Comparison of ENCODE assay signal across 19 cellular contexts in the genomic region with DNA sequence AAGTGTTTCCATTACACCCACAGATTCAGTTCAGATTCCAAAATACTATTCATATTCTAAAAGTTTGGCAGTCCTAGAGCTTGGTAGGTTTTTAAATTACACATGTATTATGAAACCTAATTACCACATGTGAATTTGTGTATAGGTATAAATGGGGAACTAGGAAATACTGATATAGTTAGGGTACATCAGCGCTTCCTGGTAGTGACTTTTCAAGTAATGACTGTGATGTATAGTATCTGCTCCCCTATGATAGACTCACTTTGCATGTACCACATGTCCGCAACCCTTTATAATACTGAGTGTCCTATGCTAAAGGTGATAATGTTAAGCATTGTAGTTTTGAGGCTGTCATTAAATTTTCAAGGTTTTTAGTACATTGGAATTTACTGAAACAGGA.
DNase-seq lines count a peak whose midpoint lies in the region; ATAC-seq lines count a peak whose summit lies in the region.
"Had no signal": no experiment of that assay in that cellular context is flagged by ENCODE, and none has a peak within 500 bp of the region (broad histone marks: within the 10 kb centered on the region; RNA-seq: fewer than 3 reads in every experiment).

No MANE protein-coding gene starts in this region.

- DNase-seq in AML-193 (lab: John Stamatoyannopoulos, UW) (peak; percentile 32), GF-D8 (lab: John Stamatoyannopoulos, UW) (no peak)
- DNase-seq in T-helper 2 cell treated with Interferon-gamma antibody and Interleukin-4, amounts not matched to agents 5 μg/mL and 100 μg/mL, for 36 hours (ENCODE audit: low spot score): no peak
- DNase-seq: activated CD4-positive, alpha-beta T cell treated with anti-CD3 and anti-CD28 coated beads for 36 hours; CD4-positive, alpha-beta T cell; dorsolateral prefrontal cortex; natural killer cell; NCI-H2171 treated with DMSO at 0.1 percent for 48 hours; stimulated activated CD4-positive, alpha-beta T cell treated with anti-CD3 and anti-CD28 coated beads, Interleukin-12 subunit alpha, Interleukin-12 subunit beta, amount 100 ng/mL, for 4 hours; stimulated activated naive CD8-positive, alpha-beta T cell treated with anti-CD3 and anti-CD28 coated beads, Interleukin-15, Interleukin-2, amounts not matched to agents 100 U/mL and 50 U/mL, for 24 hours; upper lobe of right lung had no signal

- no peaks in the 10 kb centered on the region for H3K9me3 Mint-ChIP-seq in T-helper 2 cell treated with Interferon-gamma antibody and Interleukin-4, amounts not matched to agents 5 μg/mL and 100 μg/mL, for 36 hours
- H3K9me3 Mint-ChIP-seq: activated naive CD4-positive, alpha-beta T cell treated with anti-CD3 and anti-CD28 coated beads, Interleukin-2, amount 50 U/mL, for 24 hours; brain; CD4-positive, alpha-beta T cell; natural killer cell had no signal

- ATAC-seq in GM18520 (IDR thresholded peaks at IDR 0.05; ENCODE audit: unreplicated experiment): peak; percentile 56
- peak; percentile 64 for ATAC-seq in GM21737 (IDR thresholded peaks at IDR 0.05; ENCODE audit: unreplicated experiment)
- ATAC-seq in HG03460 (IDR thresholded peaks at IDR 0.05; ENCODE audit: unreplicated experiment): peak; percentile 62
- no peak for ATAC-seq in GM21381 (IDR thresholded peaks at IDR 0.05; ENCODE audit: unreplicated experiment)
- ATAC-seq in GM19463 (IDR thresholded peaks at IDR 0.05; ENCODE audit: unreplicated experiment): no peak
- ATAC-seq: activated CD4-positive, alpha-beta T cell treated with anti-CD3 and anti-CD28 coated beads for 36 hours; K562; natural killer cell; stimulated activated naive CD8-positive, alpha-beta T cell treated with anti-CD3 and anti-CD28 coated beads, Interleukin-15, Interleukin-2, amounts not matched to agents 100 U/mL and 50 U/mL, for 24 hours; upper lobe of right lung had no signal

- H3K4me1 Mint-ChIP-seq in T-helper 2 cell treated with Interferon-gamma antibody and Interleukin-4, amounts not matched to agents 5 μg/mL and 100 μg/mL, for 36 hours (ENCODE audit: low read depth): peaks cover 5% of the 10 kb centered on the region

- no peaks in the 10 kb centered on the region for H3K27me3 Mint-ChIP-seq in T-helper 2 cell treated with Interferon-gamma antibody and Interleukin-4, amounts not matched to agents 5 μg/mL and 100 μg/mL, for 36 hours (ENCODE audit: low read depth)
- H3K27me3 Mint-ChIP-seq: activated CD4-positive, alpha-beta T cell treated with anti-CD3 and anti-CD28 coated beads for 36 hours; activated naive CD4-positive, alpha-beta T cell treated with anti-CD3 and anti-CD28 coated beads, Interleukin-2, amount 50 U/mL, for 24 hours; brain; CD4-positive, alpha-beta T cell had no signal

- H3K27ac Mint-ChIP-seq in T-helper 2 cell treated with Interferon-gamma antibody and Interleukin-4, amounts not matched to agents 5 μg/mL and 100 μg/mL, for 36 hours: no peak overlapping the region
- H3K27ac Mint-ChIP-seq: activated CD4-positive, alpha-beta T cell treated with anti-CD3 and anti-CD28 coated beads for 36 hours; activated naive CD4-positive, alpha-beta T cell treated with anti-CD3 and anti-CD28 coated beads, Interleukin-2, amount 50 U/mL, for 24 hours; brain; CD4-positive, alpha-beta T cell; natural killer cell had no signal

- H3K4me3 Mint-ChIP-seq in T-helper 2 cell treated with Interferon-gamma antibody and Interleukin-4, amounts not matched to agents 5 μg/mL and 100 μg/mL, for 36 hours: no peak overlapping the region
- H3K4me3 Mint-ChIP-seq: activated CD4-positive, alpha-beta T cell treated with anti-CD3 and anti-CD28 coated beads for 36 hours; activated naive CD4-positive, alpha-beta T cell treated with anti-CD3 and anti-CD28 coated beads, Interleukin-2, amount 50 U/mL, for 24 hours; brain; CD4-positive, alpha-beta T cell; natural killer cell had no signal

- H3K36me3 Mint-ChIP-seq in T-helper 2 cell treated with Interferon-gamma antibody and Interleukin-4, amounts not matched to agents 5 μg/mL and 100 μg/mL, for 36 hours (ENCODE audit: low read depth): peaks cover 22% of the 10 kb centered on the region
- H3K36me3 Mint-ChIP-seq: natural killer cell had no signal

Comparison
In these comparisons a context has a peak if more than half of its experiments do, and no peak if none do; other contexts are left out.
1. DNase-seq: peak in AML-193 (2 of 2); none in T-helper 2 cell treated with Interferon-gamma antibody and Interleukin-4, amounts not matched to agents 5 μg/mL and 100 μg/mL, for 36 hours (single experiment) and GF-D8 (single experiment).
2. ATAC-seq: peak in GM18520 (single experiment), GM21737 (single experiment) and HG03460 (single experiment); none in GM21381 (single experiment) and GM19463 (single experiment).